Comparison of ENCODE assay signal across 17 cellular contexts in genomic region chr6:100808638-100809275, GRCh38.
DNase-seq lines count a peak whose midpoint lies in the region; ATAC-seq and TF ChIP-seq lines count a peak whose summit lies in the region.
"Had no signal": no experiment of that assay in that cellular context is flagged by ENCODE, and none has a peak within 500 bp of the region (broad histone marks: within the 10 kb centered on the region; RNA-seq: fewer than 3 reads in every experiment).

No MANE protein-coding gene starts in this region.

- TF ChIP-seq CTCF in AG04450 (IDR thresholded peaks at IDR 0.05; ENCODE audit: low read depth, low read length): no peak
- no peak for TF ChIP-seq CTCF in Peyer's patch (IDR thresholded peaks at IDR 0.05)

- DNase-seq in AG04450 (ENCODE audit: low read depth, low spot score) (peak; percentile 26), HT1080 (ENCODE audit: low read depth) (peak; percentile 46), astrocyte of the hippocampus (ENCODE audit: low read depth, low spot score) (peak; percentile 21), iris pigment epithelial cell (ENCODE audit: low read depth) (peak; percentile 70), Peyer's patch (no peak), RPMI8226 (no peak)
- DNase-seq in central memory CD4-positive, alpha-beta T cell: no peak
- DNase-seq: amygdala, head of caudate nucleus, retina, T-cell had no signal

- ATAC-seq in HG02852 (IDR thresholded peaks at IDR 0.05; ENCODE audit: unreplicated experiment): no peak
- ATAC-seq: Panc1, T-cell had no signal

- CTCF ChIA-PET in AG04450 (lab: Charles Lee): no interaction called here

- H3K27me3 ChIP-seq in AG04450 (ENCODE audit: control insufficient read depth, insufficient read depth, low read length): no peaks in the 10 kb centered on the region
- no peaks in the 10 kb centered on the region for H3K27me3 ChIP-seq in Peyer's patch
- H3K27me3 ChIP-seq: vagina had no signal

- peaks cover 0 to 9% (median 0%) of the 10 kb centered on the region in 3 donors for H3K36me3 ChIP-seq in Peyer's patch
- H3K36me3 ChIP-seq: HAP-1, vagina had no signal

- POLR2A ChIA-PET in AG04450 (lab: Yijun Ruan, JAX): no interaction called here

- TF ChIP-seq POLR2A in Peyer's patch (IDR thresholded peaks at IDR 0.05): no peak

- no peaks in the 10 kb centered on the region for H3K4me1 ChIP-seq in Peyer's patch
- H3K4me1 ChIP-seq: HAP-1, vagina had no signal

- H3K9me3 ChIP-seq in AG04450 (ENCODE audit: control insufficient read depth, insufficient read depth, low read length): no peaks in the 10 kb centered on the region
- H3K9me3 ChIP-seq in Peyer's patch: no peaks in the 10 kb centered on the region
- H3K9me3 ChIP-seq: HAP-1, vagina had no signal

- no peak overlapping the region for H3K4me3 ChIP-seq in AG04450 (ENCODE audit: low read depth, low read length)
- no peak overlapping the region for H3K4me3 ChIP-seq in Peyer's patch
- H3K4me3 ChIP-seq: coronary artery, HAP-1, vagina had no signal

- H3K27ac ChIP-seq in AG04450 (ENCODE audit: low read depth, low read length) (no peak overlapping the region), Peyer's patch (no peak overlapping the region)
- H3K27ac ChIP-seq: coronary artery, vagina, VCaP had no signal

Comparison
In these comparisons a context has a peak if more than half of its experiments do, and no peak if none do; other contexts are left out.
1. DNase-seq: peak in AG04450 (single experiment), HT1080 (single experiment), astrocyte of the hippocampus (single experiment) and iris pigment epithelial cell (single experiment); none in Peyer's patch (0 of 3), central memory CD4-positive, alpha-beta T cell (single experiment) and RPMI8226 (single experiment).